8 cellular contexts compared by ENCODE assay signal in the genomic region with DNA sequence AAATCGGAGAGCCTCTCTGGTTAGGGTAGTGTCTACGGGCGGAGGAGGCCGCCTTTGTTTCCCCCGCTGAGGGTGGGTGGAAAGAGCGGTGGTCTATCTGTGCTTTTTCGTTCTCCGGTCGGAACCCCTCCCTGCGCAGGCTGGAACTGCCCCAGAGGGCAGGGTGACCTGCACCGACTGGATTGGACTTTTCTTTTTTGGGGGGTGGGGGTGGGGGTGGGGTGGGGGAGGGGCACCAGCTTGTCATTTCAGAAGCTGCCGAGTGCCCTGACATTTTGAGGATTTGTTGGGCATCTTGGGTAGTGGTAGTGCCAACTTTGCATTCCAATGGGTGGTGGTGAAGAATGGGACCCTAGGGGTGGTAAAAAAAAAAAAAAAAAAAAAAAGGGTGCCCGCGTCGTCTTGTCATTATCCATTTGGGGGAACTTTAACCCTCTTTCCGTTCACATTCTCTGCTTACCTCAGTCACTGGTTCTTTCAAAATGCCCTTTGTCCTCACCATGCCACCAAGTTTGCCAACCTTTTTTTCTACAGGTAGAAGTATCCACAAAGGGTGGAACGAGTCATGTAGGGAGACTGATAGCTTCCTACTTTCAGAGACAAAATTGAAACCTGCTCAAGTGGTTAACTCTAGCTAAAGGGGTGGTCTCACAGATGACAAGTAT. TPM values are rescaled to one million over a fixed set of nuclear protein-coding genes. Genes with fewer than 3 reads are reported as not detected.
DNase-seq lines count a peak whose midpoint lies in the region; ATAC-seq, FAIRE-seq and TF ChIP-seq lines count a peak whose summit lies in the region.

No MANE protein-coding gene starts in this region.

- TSS peak; percentile 64 for BruUV-seq in GM12878 (replicated peaks; lab: Mats Ljungman, UMichigan)

- H3K4me3 Mint-ChIP-seq in stimulated activated naive CD8-positive, alpha-beta T cell treated with anti-CD3 and anti-CD28 coated beads, Interleukin-15, Interleukin-2, amounts not matched to agents 100 ng/mL and 50 ng/mL, for 24 hours = peak overlapping the region; percentile 99

- no peak for TF ChIP-seq POLR2A in GM12878 (IDR thresholded peaks at IDR 0.05; ENCODE audit: low read depth, low read length)

- DNase-seq in GM10248 (ENCODE audit: extremely low spot score) (peak; percentile 23), GM12878 (ENCODE audit: low read depth, low spot score) (no peak), urothelium cell line (ENCODE audit: low spot score) (no peak)
- DNase-seq in stimulated activated CD4-positive, alpha-beta T cell treated with anti-CD3 and anti-CD28 coated beads, Interleukin-4, amount 100 ng/mL, for 4 hours = no peak

- intact Hi-C loops in GM12878 (cut with micrococcal nuclease; ENCODE audit: unreplicated experiment) = no loop called here

- peak overlapping the region; percentile 84 for H3K4me2 ChIP-seq in KMS-11
- peak overlapping the region; percentile 80 for H3K4me2 ChIP-seq in GM12878 (ENCODE audit: control insufficient read depth, insufficient read depth)

- under 1% methylated on average over 15 of the region's 17 CpGs for WGBS in GM12878 (ENCODE audit: insufficient coverage, insufficient replicate concordance, low lambda C conversion rate, missing lambda C conversion rate)

- H3K4me1 ChIP-seq in KMS-11 (ENCODE audit: low read depth, poor library complexity, severe bottlenecking) (peaks cover 66% of the 10 kb centered on the region), GM12878 (ENCODE audit: control insufficient read depth, insufficient read depth, low read length) (peaks cover 15% of the 10 kb centered on the region)

- H4K20me1 ChIP-seq in KMS-11 (ENCODE audit: insufficient read depth) = no peaks in the 10 kb centered on the region; the same call in 1 of the 2 replicates
- H4K20me1 ChIP-seq in GM12878 (ENCODE audit: control insufficient read depth, insufficient read depth) = no peaks in the 10 kb centered on the region

- ATAC-seq in GM12878 = peak; percentile 7
- no peak for ATAC-seq in GM21367 (IDR thresholded peaks at IDR 0.05; ENCODE audit: unreplicated experiment)

- CTCF ChIA-PET in GM10248 (lab: Yijun Ruan, JAX) (interaction anchor here (1.3 to 1.6 kb wide), 2 partner anchors 34 to 39 kb away, joined by 4 to 5 read pairs; no protein-coding TSS in a partner anchor), GM12878 (lab: Yijun Ruan, JAX) (interaction anchor here (0.9 to 1.2 kb wide), 3 partner anchors 16 to 34 kb away, joined by 3 to 5 read pairs (median 5); no protein-coding TSS in a partner anchor)

- H3K9me3 ChIP-seq in GM12878 (replicated peaks; ENCODE audit: control insufficient read depth, insufficient read depth, low read length) = no peaks in the 10 kb centered on the region

- peak overlapping the region; percentile 98 for H3K27ac Mint-ChIP-seq in stimulated activated naive CD8-positive, alpha-beta T cell treated with anti-CD3 and anti-CD28 coated beads, Interleukin-15, Interleukin-2, amounts not matched to agents 100 ng/mL and 50 ng/mL, for 24 hours

- no peak for TF ChIP-seq RAD21 in GM12878 (IDR thresholded peaks at IDR 0.05; ENCODE audit: insufficient read depth, low read depth, low read length)

- TF ChIP-seq EP300 in GM12878 (IDR thresholded peaks at IDR 0.05; ENCODE audit: borderline replicate concordance in 1 of 2, control insufficient read depth in 1 of 2, low read depth in 2 of 2, low read length in 2 of 2) = no peak

- SMC1A ChIA-PET in GM12878 (lab: Charles Lee; ENCODE audit: uncharacterized antibody, unreplicated experiment) = interaction anchor here (0.6 to 1.6 kb wide), 4 partner anchors 9 to 66 kb away, joined by 3 to 4 read pairs (median 4); no protein-coding TSS in a partner anchor

- no peaks in the 10 kb centered on the region for H3K9me3 Mint-ChIP-seq in stimulated activated naive CD8-positive, alpha-beta T cell treated with anti-CD3 and anti-CD28 coated beads, Interleukin-15, Interleukin-2, amounts not matched to agents 100 ng/mL and 50 ng/mL, for 24 hours

- peaks cover 14% of the 10 kb centered on the region for H3K36me3 Mint-ChIP-seq in stimulated activated naive CD8-positive, alpha-beta T cell treated with anti-CD3 and anti-CD28 coated beads, Interleukin-15, Interleukin-2, amounts not matched to agents 100 ng/mL and 50 ng/mL, for 24 hours (ENCODE audit: low read depth)

- H3K79me2 ChIP-seq in KMS-11 (ENCODE audit: insufficient read depth, low read depth) (peaks cover 49% of the 10 kb centered on the region), GM12878 (ENCODE audit: control insufficient read depth, insufficient read depth, low read length) (peaks cover 59% of the 10 kb centered on the region)

- H2AFZ ChIP-seq in KMS-11 (ENCODE audit: low read depth) = no peak overlapping the region
- no peak overlapping the region for H2AFZ ChIP-seq in GM12878 (ENCODE audit: control insufficient read depth, low read depth, low read length)

- FAIRE-seq in GM12878 (lab: Jason Lieb, UNC) = peak; percentile 49
- no peak for FAIRE-seq in urothelium cell line (lab: Jason Lieb, UNC)

- in situ Hi-C loops in GM12878 (cut with MboI) = no loop called here

- RAD21 ChIA-PET in GM12878 (lab: Charles Lee; ENCODE audit: unreplicated experiment) = interaction anchor here (0.7 to 1.5 kb wide), 5 partner anchors 10 to 345 kb away, joined by 3 to 4 read pairs (median 3); partner anchors contain the start of gene NOL6

- no peaks in the 10 kb centered on the region for H3K27me3 ChIP-seq in KMS-11 (ENCODE audit: insufficient read depth, low read depth)
- no peaks in the 10 kb centered on the region for H3K27me3 ChIP-seq in GM12878 (replicated peaks in 1 of 2; ENCODE audit: control insufficient read depth in 2 of 2, insufficient read depth in 2 of 2, low read length in 1 of 2)
- H3K27me3 ChIP-seq in layer of hippocampus (ENCODE audit: control insufficient read depth, insufficient read depth, low read length) = no peaks in the 10 kb centered on the region

- H3K36me3 ChIP-seq in KMS-11 (ENCODE audit: insufficient read depth) (no peaks in the 10 kb centered on the region), GM12878 (ENCODE audit: control insufficient read depth in 2 of 2, insufficient read depth in 2 of 2, low read length in 1 of 2) (no peaks in the 10 kb centered on the region)

- TF ChIP-seq CTCF in GM10248 (IDR thresholded peaks at IDR 0.05; ENCODE audit: control extremely low read depth, extremely low read depth, low read depth, missing control alignments) (no peak), KMS-11 (conservative IDR thresholded peaks at IDR 0.05; ENCODE audit: low read depth, low read length) (no peak), GM12878 (IDR thresholded peaks at IDR 0.05 in 2 of 3, conservative IDR thresholded peaks at IDR 0.05 in 1 of 3; ENCODE audit: control insufficient read depth in 2 of 3, extremely low read depth in 1 of 3, insufficient read depth in 1 of 3, low read depth in 3 of 3, low read length in 3 of 3) (no peak)

- H3K4me3 ChIP-seq in KMS-11 (IDR thresholded peaks at IDR 0.05; ENCODE audit: insufficient read depth, low read depth, low read length) = no peak overlapping the region
- H3K4me3 ChIP-seq in GM12878 = peak overlapping the region; percentile 95

- POLR2A ChIA-PET in GM10248 (lab: Yijun Ruan, JAX) (interaction anchor here (0.7 to 1.0 kb wide), 2 partner anchors 18 to 1933 kb away, joined by 3 to 5 read pairs; no protein-coding TSS in a partner anchor), GM12878 (lab: Charles Lee) (interaction anchor here (0.6 to 0.9 kb wide), 4 partner anchors 15 to 743 kb away, joined by 3 to 4 read pairs (median 3); no protein-coding TSS in a partner anchor)

- H3K27me3 Mint-ChIP-seq in stimulated activated naive CD8-positive, alpha-beta T cell treated with anti-CD3 and anti-CD28 coated beads, Interleukin-15, Interleukin-2, amounts not matched to agents 100 ng/mL and 50 ng/mL, for 24 hours = no peaks in the 10 kb centered on the region

- H3K4me1 Mint-ChIP-seq in stimulated activated naive CD8-positive, alpha-beta T cell treated with anti-CD3 and anti-CD28 coated beads, Interleukin-15, Interleukin-2, amounts not matched to agents 100 ng/mL and 50 ng/mL, for 24 hours (ENCODE audit: low read depth) = peaks cover 63% of the 10 kb centered on the region

- H3K27ac ChIP-seq in KMS-11 (peak overlapping the region; percentile 90), GM12878 (ENCODE audit: control insufficient read depth, insufficient read depth) (peak overlapping the region; percentile 95), layer of hippocampus (ENCODE audit: low read depth, low read length) (peak overlapping the region; percentile 96)

- H3K9ac ChIP-seq in KMS-11 (peak overlapping the region; percentile 96; the same call in 1 of the 2 replicates), GM12878 (ENCODE audit: control insufficient read depth, insufficient read depth, low read length) (peak overlapping the region; percentile 94)

RNA-seq across cellular contexts. Expression of gene UBE2R2, which starts 1.3 kb away (rescaled TPM):
- total RNA-seq in GM12878 (2013; cell fraction: nucleolus; rRNA removed) = 26.1 and 27.4 TPM in 2 replicates
- 9.9 and 10.7 TPM in 2 replicates for total RNA-seq in GM12878 (2014; rRNA removed)
- 17.2 and 17.6 TPM in 2 replicates for total RNA-seq in GM12878 (2014; rRNA removed; fragmentation: Illumina TruSeq; extraction: Trizol)
- total RNA-seq in GM12878 (2021) = 32.8 and 33.8 TPM in 2 replicates
- 30.5 TPM for polyA plus RNA-seq in GM12878 (2011; ENCODE audit: low read depth)
- polyA plus RNA-seq in GM12878 (2011; rRNA removed) = 23.5 and 27.1 TPM in 2 replicates
- polyA plus RNA-seq in GM12878 (2011; cell fraction: cytosol; rRNA removed) = 13.3 and 20.0 TPM in 2 replicates
- polyA plus RNA-seq in GM12878 (2011; cell fraction: nucleus; rRNA removed) = 12.4 and 13.9 TPM in 2 replicates
- 34.6 and 39.5 TPM in 2 replicates for polyA plus RNA-seq in GM12878 (2012)
- polyA plus RNA-seq in GM12878 (2014; fragmentation: Illumina TruSeq; extraction: Trizol) = 31.8 and 39.2 TPM in 2 replicates
- polyA plus RNA-seq in GM12878 (2014; fragmentation: Nextera tagmentation; extraction: Ambion mirVana) = 10 to 100 TPM; 11.4 to 17.2 TPM
- 17.4 and 18.0 TPM in 2 replicates for polyA plus RNA-seq in GM12878 (2014; rRNA removed)
- 10 to 100 TPM in 1 of 2 experiments, 1 to 10 TPM in 1; 7.2 to 10.1 TPM for polyA plus RNA-seq in GM12878 (2016; fragmentation: Nextera tagmentation; extraction: Ambion mirVana)
- 25.9 and 30.6 TPM in 2 replicates for polyA minus RNA-seq in GM12878 (2011; rRNA and poly(A)+ RNA removed)
- polyA minus RNA-seq in GM12878 (2011; cell fraction: cytosol; rRNA and poly(A)+ RNA removed) = 14.3 and 15.2 TPM in 2 replicates
- 8.1 and 15.0 TPM in 2 replicates for polyA minus RNA-seq in GM12878 (2011; cell fraction: nucleus; rRNA and poly(A)+ RNA removed)

RNA-seq across cellular contexts. Expression of gene PRSS3, which starts 22.9 kb away (rescaled TPM):
- total RNA-seq in GM12878 (2013; cell fraction: nucleolus; rRNA removed) = not detected in 2 replicates
- total RNA-seq in GM12878 (2014; rRNA removed) (not detected in 2 replicates), GM12878 (2014; rRNA removed; fragmentation: Illumina TruSeq; extraction: Trizol) (not detected in 2 replicates), GM12878 (2021) (0.54 and 0.98 TPM in 2 replicates)
- not detected for polyA plus RNA-seq in GM12878 (2011; ENCODE audit: low read depth)
- polyA plus RNA-seq in GM12878 (2011; rRNA removed) (not detected in 2 replicates), GM12878 (2014; fragmentation: Illumina TruSeq; extraction: Trizol) (not detected in 2 replicates), GM12878 (2014; fragmentation: Nextera tagmentation; extraction: Ambion mirVana) (not detected), GM12878 (2014; rRNA removed) (not detected in 2 replicates), GM12878 (2016; fragmentation: Nextera tagmentation; extraction: Ambion mirVana) (not detected)
- not detected in 2 replicates for polyA plus RNA-seq in GM12878 (2011; cell fraction: cytosol; rRNA removed)
- not detected in 2 replicates for polyA plus RNA-seq in GM12878 (2011; cell fraction: nucleus; rRNA removed)
- polyA plus RNA-seq in GM12878 (2012) = not detected in 2 replicates
- not detected in 2 replicates for polyA minus RNA-seq in GM12878 (2011; rRNA and poly(A)+ RNA removed)
- polyA minus RNA-seq in GM12878 (2011; cell fraction: cytosol; rRNA and poly(A)+ RNA removed) = not detected in 2 replicates
- not detected in 2 replicates for polyA minus RNA-seq in GM12878 (2011; cell fraction: nucleus; rRNA and poly(A)+ RNA removed)
